1 cellular context compared by ENCODE assay signal in genomic region chr18:58136865-58137264, GRCh38.
TF ChIP-seq lines count a peak whose summit lies in the region.

No MANE protein-coding gene starts in this region.

TF ChIP-seq in WTC11, 78 proteins besides CTCF, POLR2A, EP300 and RAD21 (continued from another document):
- TF ChIP-seq E2F5 (CRISPR knock-in tag; IDR thresholded peaks at IDR 0.05): no peak
